3 cellular contexts compared by ENCODE assay signal in the genomic region with DNA sequence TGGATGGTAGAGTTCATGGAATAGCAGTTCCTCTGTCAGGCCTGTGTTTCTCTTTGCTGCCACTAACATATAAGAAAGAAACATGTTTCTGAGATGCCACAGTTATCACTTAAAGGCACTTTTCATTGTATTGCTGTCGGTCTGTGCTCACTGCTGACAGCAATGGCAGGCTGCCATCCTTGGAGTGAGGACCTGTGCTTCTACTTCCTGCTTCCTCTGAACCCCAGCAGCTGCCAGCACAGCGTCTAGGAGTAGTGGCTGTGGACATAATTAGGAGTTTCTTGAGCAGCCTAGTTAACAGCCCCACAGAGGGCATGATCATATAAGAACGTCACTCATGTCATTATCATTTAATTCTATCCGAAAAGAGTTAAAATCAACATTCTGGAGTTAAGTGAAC.
TF ChIP-seq lines count a peak whose summit lies in the region.

No MANE protein-coding gene starts in this region.

TF ChIP-seq in HCT116, 20 proteins besides CTCF, POLR2A, EP300 and RAD21 (continued from another document):
- TF ChIP-seq, protein P1, sequence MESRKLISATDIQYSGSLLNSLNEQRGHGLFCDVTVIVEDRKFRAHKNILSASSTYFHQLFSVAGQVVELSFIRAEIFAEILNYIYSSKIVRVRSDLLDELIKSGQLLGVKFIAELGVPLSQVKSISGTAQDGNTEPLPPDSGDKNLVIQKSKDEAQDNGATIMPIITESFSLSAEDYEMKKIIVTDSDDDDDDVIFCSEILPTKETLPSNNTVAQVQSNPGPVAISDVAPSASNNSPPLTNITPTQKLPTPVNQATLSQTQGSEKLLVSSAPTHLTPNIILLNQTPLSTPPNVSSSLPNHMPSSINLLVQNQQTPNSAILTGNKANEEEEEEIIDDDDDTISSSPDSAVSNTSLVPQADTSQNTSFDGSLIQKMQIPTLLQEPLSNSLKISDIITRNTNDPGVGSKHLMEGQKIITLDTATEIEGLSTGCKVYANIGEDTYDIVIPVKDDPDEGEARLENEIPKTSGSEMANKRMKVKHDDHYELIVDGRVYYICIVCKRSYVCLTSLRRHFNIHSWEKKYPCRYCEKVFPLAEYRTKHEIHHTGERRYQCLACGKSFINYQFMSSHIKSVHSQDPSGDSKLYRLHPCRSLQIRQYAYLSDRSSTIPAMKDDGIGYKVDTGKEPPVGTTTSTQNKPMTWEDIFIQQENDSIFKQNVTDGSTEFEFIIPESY (IDR thresholded peaks at IDR 0.05; ENCODE audit: extremely low read depth, insufficient replicate concordance, low read length) = no peak
- TF ChIP-seq, protein P2, sequence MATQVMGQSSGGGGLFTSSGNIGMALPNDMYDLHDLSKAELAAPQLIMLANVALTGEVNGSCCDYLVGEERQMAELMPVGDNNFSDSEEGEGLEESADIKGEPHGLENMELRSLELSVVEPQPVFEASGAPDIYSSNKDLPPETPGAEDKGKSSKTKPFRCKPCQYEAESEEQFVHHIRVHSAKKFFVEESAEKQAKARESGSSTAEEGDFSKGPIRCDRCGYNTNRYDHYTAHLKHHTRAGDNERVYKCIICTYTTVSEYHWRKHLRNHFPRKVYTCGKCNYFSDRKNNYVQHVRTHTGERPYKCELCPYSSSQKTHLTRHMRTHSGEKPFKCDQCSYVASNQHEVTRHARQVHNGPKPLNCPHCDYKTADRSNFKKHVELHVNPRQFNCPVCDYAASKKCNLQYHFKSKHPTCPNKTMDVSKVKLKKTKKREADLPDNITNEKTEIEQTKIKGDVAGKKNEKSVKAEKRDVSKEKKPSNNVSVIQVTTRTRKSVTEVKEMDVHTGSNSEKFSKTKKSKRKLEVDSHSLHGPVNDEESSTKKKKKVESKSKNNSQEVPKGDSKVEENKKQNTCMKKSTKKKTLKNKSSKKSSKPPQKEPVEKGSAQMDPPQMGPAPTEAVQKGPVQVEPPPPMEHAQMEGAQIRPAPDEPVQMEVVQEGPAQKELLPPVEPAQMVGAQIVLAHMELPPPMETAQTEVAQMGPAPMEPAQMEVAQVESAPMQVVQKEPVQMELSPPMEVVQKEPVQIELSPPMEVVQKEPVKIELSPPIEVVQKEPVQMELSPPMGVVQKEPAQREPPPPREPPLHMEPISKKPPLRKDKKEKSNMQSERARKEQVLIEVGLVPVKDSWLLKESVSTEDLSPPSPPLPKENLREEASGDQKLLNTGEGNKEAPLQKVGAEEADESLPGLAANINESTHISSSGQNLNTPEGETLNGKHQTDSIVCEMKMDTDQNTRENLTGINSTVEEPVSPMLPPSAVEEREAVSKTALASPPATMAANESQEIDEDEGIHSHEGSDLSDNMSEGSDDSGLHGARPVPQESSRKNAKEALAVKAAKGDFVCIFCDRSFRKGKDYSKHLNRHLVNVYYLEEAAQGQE (IDR thresholded peaks at IDR 0.05; ENCODE audit: low read depth) = no peak
- no peak for TF ChIP-seq ZFX (IDR thresholded peaks at IDR 0.05)
- TF ChIP-seq, protein P3, sequence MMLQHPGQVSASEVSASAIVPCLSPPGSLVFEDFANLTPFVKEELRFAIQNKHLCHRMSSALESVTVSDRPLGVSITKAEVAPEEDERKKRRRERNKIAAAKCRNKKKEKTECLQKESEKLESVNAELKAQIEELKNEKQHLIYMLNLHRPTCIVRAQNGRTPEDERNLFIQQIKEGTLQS (IDR thresholded peaks at IDR 0.05) = no peak
TF ChIP-seq in HCT116: peak in this region for 0.

TF ChIP-seq in neural cell, 6 proteins besides CTCF, POLR2A, EP300 and RAD21 (continued from another document):
- TF ChIP-seq, protein P2 (IDR thresholded peaks at IDR 0.05; ENCODE audit: borderline replicate concordance) = no peak
- TF ChIP-seq SMC3 (conservative IDR thresholded peaks at IDR 0.05; ENCODE audit: poor library complexity) (no peak), EZH2 (IDR thresholded peaks at IDR 0.05; ENCODE audit: borderline replicate concordance, insufficient read depth, low read length, poor library complexity, severe bottlenecking) (no peak), TAF1 (IDR thresholded peaks at IDR 0.05; ENCODE audit: low read depth) (no peak), MXI1 (conservative IDR thresholded peaks at IDR 0.05; ENCODE audit: poor library complexity, severe bottlenecking) (no peak)

TF ChIP-seq in SK-N-SH treated with all-trans-retinoic acid at 6 μM for 48 hours, 23 proteins besides CTCF, POLR2A, EP300 and RAD21 (continued from another document):
- TF ChIP-seq, protein P4, sequence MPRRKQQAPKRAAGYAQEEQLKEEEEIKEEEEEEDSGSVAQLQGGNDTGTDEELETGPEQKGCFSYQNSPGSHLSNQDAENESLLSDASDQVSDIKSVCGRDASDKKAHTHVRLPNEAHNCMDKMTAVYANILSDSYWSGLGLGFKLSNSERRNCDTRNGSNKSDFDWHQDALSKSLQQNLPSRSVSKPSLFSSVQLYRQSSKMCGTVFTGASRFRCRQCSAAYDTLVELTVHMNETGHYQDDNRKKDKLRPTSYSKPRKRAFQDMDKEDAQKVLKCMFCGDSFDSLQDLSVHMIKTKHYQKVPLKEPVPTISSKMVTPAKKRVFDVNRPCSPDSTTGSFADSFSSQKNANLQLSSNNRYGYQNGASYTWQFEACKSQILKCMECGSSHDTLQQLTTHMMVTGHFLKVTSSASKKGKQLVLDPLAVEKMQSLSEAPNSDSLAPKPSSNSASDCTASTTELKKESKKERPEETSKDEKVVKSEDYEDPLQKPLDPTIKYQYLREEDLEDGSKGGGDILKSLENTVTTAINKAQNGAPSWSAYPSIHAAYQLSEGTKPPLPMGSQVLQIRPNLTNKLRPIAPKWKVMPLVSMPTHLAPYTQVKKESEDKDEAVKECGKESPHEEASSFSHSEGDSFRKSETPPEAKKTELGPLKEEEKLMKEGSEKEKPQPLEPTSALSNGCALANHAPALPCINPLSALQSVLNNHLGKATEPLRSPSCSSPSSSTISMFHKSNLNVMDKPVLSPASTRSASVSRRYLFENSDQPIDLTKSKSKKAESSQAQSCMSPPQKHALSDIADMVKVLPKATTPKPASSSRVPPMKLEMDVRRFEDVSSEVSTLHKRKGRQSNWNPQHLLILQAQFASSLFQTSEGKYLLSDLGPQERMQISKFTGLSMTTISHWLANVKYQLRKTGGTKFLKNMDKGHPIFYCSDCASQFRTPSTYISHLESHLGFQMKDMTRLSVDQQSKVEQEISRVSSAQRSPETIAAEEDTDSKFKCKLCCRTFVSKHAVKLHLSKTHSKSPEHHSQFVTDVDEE (CRISPR knock-in tag; IDR thresholded peaks at IDR 0.05) = no peak
- TF ChIP-seq, protein P5, sequence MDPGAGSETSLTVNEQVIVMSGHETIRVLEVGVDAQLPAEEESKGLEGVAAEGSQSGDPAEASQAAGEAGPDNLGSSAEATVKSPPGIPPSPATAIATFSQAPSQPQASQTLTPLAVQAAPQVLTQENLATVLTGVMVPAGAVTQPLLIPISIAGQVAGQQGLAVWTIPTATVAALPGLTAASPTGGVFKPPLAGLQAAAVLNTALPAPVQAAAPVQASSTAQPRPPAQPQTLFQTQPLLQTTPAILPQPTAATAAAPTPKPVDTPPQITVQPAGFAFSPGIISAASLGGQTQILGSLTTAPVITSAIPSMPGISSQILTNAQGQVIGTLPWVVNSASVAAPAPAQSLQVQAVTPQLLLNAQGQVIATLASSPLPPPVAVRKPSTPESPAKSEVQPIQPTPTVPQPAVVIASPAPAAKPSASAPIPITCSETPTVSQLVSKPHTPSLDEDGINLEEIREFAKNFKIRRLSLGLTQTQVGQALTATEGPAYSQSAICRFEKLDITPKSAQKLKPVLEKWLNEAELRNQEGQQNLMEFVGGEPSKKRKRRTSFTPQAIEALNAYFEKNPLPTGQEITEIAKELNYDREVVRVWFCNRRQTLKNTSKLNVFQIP (CRISPR knock-in tag; IDR thresholded peaks at IDR 0.05; ENCODE audit: borderline replicate concordance, low read depth) = no peak
- TF ChIP-seq TOX (CRISPR knock-in tag; IDR thresholded peaks at IDR 0.05; ENCODE audit: borderline replicate concordance) (no peak), ZNF70 (CRISPR knock-in tag; IDR thresholded peaks at IDR 0.05) (no peak), GLIS3 (CRISPR knock-in tag; IDR thresholded peaks at IDR 0.05) (no peak), BACH2 (CRISPR knock-in tag; IDR thresholded peaks at IDR 0.05; ENCODE audit: borderline replicate concordance) (no peak)
- TF ChIP-seq, protein P6, sequence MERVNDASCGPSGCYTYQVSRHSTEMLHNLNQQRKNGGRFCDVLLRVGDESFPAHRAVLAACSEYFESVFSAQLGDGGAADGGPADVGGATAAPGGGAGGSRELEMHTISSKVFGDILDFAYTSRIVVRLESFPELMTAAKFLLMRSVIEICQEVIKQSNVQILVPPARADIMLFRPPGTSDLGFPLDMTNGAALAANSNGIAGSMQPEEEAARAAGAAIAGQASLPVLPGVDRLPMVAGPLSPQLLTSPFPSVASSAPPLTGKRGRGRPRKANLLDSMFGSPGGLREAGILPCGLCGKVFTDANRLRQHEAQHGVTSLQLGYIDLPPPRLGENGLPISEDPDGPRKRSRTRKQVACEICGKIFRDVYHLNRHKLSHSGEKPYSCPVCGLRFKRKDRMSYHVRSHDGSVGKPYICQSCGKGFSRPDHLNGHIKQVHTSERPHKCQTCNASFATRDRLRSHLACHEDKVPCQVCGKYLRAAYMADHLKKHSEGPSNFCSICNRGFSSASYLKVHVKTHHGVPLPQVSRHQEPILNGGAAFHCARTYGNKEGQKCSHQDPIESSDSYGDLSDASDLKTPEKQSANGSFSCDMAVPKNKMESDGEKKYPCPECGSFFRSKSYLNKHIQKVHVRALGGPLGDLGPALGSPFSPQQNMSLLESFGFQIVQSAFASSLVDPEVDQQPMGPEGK (CRISPR knock-in tag; IDR thresholded peaks at IDR 0.05; ENCODE audit: borderline replicate concordance) = no peak
